40 cellular contexts compared by ENCODE assay signal in genomic region chr4:145081756-145082155, GRCh38.
"Had no signal": no experiment of that assay in that cellular context is flagged by ENCODE, and none has a peak within 500 bp of the region (broad histone marks: within the 10 kb centered on the region; RNA-seq: fewer than 3 reads in every experiment).

No MANE protein-coding gene starts in this region.

- H3K4me3 ChIP-seq: adrenal gland, ascending aorta, body of pancreas, breast epithelium, cardiac muscle cell had no signal

- FAIRE-seq: astrocyte, bronchial epithelial cell had no signal

- H3K9me3 Mint-ChIP-seq: activated naive CD4-positive, alpha-beta T cell treated with anti-CD3 and anti-CD28 coated beads, Interleukin-2, amount 50 U/mL, for 24 hours; activated T-cell treated with anti-CD3 and anti-CD28 coated beads, Interleukin-2, amount 50 U/mL, for 24 hours; activated T-helper 17 cell treated with anti-CD3 and anti-CD28 coated beads, Interleukin-2, amount 50 U/mL, for 72 hours; central memory CD8-positive, alpha-beta T cell had no signal

- H3K36me3 ChIP-seq: breast epithelium had no signal

- ATAC-seq: activated naive CD4-positive, alpha-beta T cell treated with anti-CD3 and anti-CD28 coated beads, Interleukin-2, amount 50 U/mL, for 72 hours; activated naive CD8-positive, alpha-beta T cell treated with anti-CD3 and anti-CD28 coated beads, Interleukin-2, amount 50 U/mL, for 24 hours; activated T-cell treated with anti-CD3 and anti-CD28 coated beads, Interleukin-2, amount 50 U/mL, for 4 hours; activated T-cell treated with anti-CD3 and anti-CD28 coated beads, Interleukin-2, amount 50 U/mL, for 72 hours; activated T-helper 17 cell treated with anti-CD3 and anti-CD28 coated beads, Interleukin-2, amount 50 U/mL, for 72 hours; body of pancreas had no signal

- H3K27me3 Mint-ChIP-seq: activated naive CD4-positive, alpha-beta T cell treated with anti-CD3 and anti-CD28 coated beads, Interleukin-2, amount 10 ng/mL, durations not matched to agents 7 days and 5 days; activated naive CD4-positive, alpha-beta T cell treated with anti-CD3 and anti-CD28 coated beads, Interleukin-2, amount 50 U/mL, for 24 hours; activated naive CD8-positive, alpha-beta T cell; activated naive CD8-positive, alpha-beta T cell treated with anti-CD3 and anti-CD28 coated beads for 36 hours; activated naive CD8-positive, alpha-beta T cell treated with anti-CD3 and anti-CD28 coated beads, Interleukin-2, amount 10 ng/mL, durations not matched to agents 7 days and 5 days; activated naive CD8-positive, alpha-beta T cell treated with anti-CD3 and anti-CD28 coated beads, Interleukin-2, amount 50 U/mL, for 24 hours; activated T-cell treated with anti-CD3 and anti-CD28 coated beads, Interleukin-2, amount 50 U/mL, for 24 hours; activated T-helper 17 cell treated with anti-CD3 and anti-CD28 coated beads, Interleukin-2, amount 50 U/mL, for 72 hours; brain; central memory CD8-positive, alpha-beta T cell had no signal

- H3K27ac ChIP-seq: adrenal gland, ascending aorta, body of pancreas, brain microvascular endothelial cell, breast epithelium, cardiac muscle cell had no signal

- H3K4me1 ChIP-seq: adrenal gland, ascending aorta, body of pancreas, breast epithelium had no signal

- H3K9me3 ChIP-seq: body of pancreas, breast epithelium had no signal

- H3K4me3 Mint-ChIP-seq: activated naive CD4-positive, alpha-beta T cell treated with anti-CD3 and anti-CD28 coated beads for 36 hours; activated naive CD4-positive, alpha-beta T cell treated with anti-CD3 and anti-CD28 coated beads, Interleukin-2, amount 10 ng/mL, durations not matched to agents 7 days and 5 days; activated naive CD4-positive, alpha-beta T cell treated with anti-CD3 and anti-CD28 coated beads, Interleukin-2, amount 50 U/mL, for 24 hours; activated naive CD8-positive, alpha-beta T cell; activated naive CD8-positive, alpha-beta T cell treated with anti-CD3 and anti-CD28 coated beads for 36 hours; activated naive CD8-positive, alpha-beta T cell treated with anti-CD3 and anti-CD28 coated beads, Interleukin-2, amount 10 ng/mL, durations not matched to agents 7 days and 5 days; activated naive CD8-positive, alpha-beta T cell treated with anti-CD3 and anti-CD28 coated beads, Interleukin-2, amount 50 U/mL, for 24 hours; activated T-cell treated with anti-CD3 and anti-CD28 coated beads, Interleukin-2, amount 50 U/mL, for 24 hours; activated T-cell treated with anti-CD3 and anti-CD28 coated beads, Interleukin-2, amount 50 U/mL, for 4 hours; activated T-cell treated with anti-CD3 and anti-CD28 coated beads, Interleukin-2, amount 50 U/mL, for 72 hours; activated T-helper 1 cell treated with anti-CD3 and anti-CD28 coated beads, Interleukin-12 subunit alpha, Interleukin-12 subunit beta, Interleukin-2, Interleukin-4 antibody, amounts not matched to agents 30 ng/mL and 10 ng/mL and 1 ng/mL, durations not matched to agents 14 hours and 24 hours and 36 hours; activated T-helper 17 cell treated with anti-CD3 and anti-CD28 coated beads, Interleukin-2, amount 50 U/mL, for 72 hours; brain; central memory CD8-positive, alpha-beta T cell had no signal

- H3K27ac Mint-ChIP-seq: activated naive CD4-positive, alpha-beta T cell treated with anti-CD3 and anti-CD28 coated beads for 36 hours; activated naive CD4-positive, alpha-beta T cell treated with anti-CD3 and anti-CD28 coated beads, Interleukin-2, amount 10 ng/mL, durations not matched to agents 7 days and 5 days; activated naive CD4-positive, alpha-beta T cell treated with anti-CD3 and anti-CD28 coated beads, Interleukin-2, amount 50 U/mL, for 24 hours; activated naive CD4-positive, alpha-beta T cell treated with anti-CD3 and anti-CD28 coated beads, Interleukin-2, amount 50 U/mL, for 72 hours; activated naive CD8-positive, alpha-beta T cell; activated naive CD8-positive, alpha-beta T cell treated with anti-CD3 and anti-CD28 coated beads for 36 hours; activated naive CD8-positive, alpha-beta T cell treated with anti-CD3 and anti-CD28 coated beads, Interleukin-2, amount 10 ng/mL, durations not matched to agents 7 days and 5 days; activated naive CD8-positive, alpha-beta T cell treated with anti-CD3 and anti-CD28 coated beads, Interleukin-2, amount 50 U/mL, for 24 hours; activated T-cell treated with anti-CD3 and anti-CD28 coated beads, Interleukin-2, amount 50 U/mL, for 24 hours; activated T-cell treated with anti-CD3 and anti-CD28 coated beads, Interleukin-2, amount 50 U/mL, for 72 hours; activated T-helper 1 cell treated with anti-CD3 and anti-CD28 coated beads, Interleukin-12 subunit alpha, Interleukin-12 subunit beta, Interleukin-2, Interleukin-4 antibody, amounts not matched to agents 30 ng/mL and 10 ng/mL and 1 ng/mL, durations not matched to agents 14 hours and 24 hours and 36 hours; activated T-helper 17 cell treated with anti-CD3 and anti-CD28 coated beads, Interleukin-2, amount 50 U/mL, for 72 hours; activated T-helper 2 cell treated with anti-CD3 and anti-CD28 coated beads, Interferon-gamma antibody, Interleukin-2, Interleukin-4, amounts not matched to agents 10 μg/mL and 5 μg/mL and 100 μg/mL, durations not matched to agents 14 hours and 24 hours and 36 hours; brain had no signal

- DNase-seq: activated effector memory CD4-positive, alpha-beta T cell treated with anti-CD3 and anti-CD28 coated beads, Interleukin-2, amount 50 U/mL, for 16 hours; activated effector memory CD4-positive, alpha-beta T cell treated with Interleukin-2 at 50 U/mL for 16 hours; activated gamma-delta T cell; activated gamma-delta T cell treated with Interleukin-2 at 50 U/mL for 16 hours; activated naive CD4-positive, alpha-beta T cell; activated naive CD4-positive, alpha-beta T cell treated with anti-CD3 and anti-CD28 coated beads for 36 hours; activated naive CD4-positive, alpha-beta T cell treated with anti-CD3 and anti-CD28 coated beads, Interleukin-2, amount 10 ng/mL, durations not matched to agents 7 days and 5 days; activated naive CD4-positive, alpha-beta T cell treated with anti-CD3 and anti-CD28 coated beads, Interleukin-2, amount 50 U/mL, for 16 hours; activated naive CD4-positive, alpha-beta T cell treated with Interleukin-2 at 50 U/mL for 16 hours; activated naive CD8-positive, alpha-beta T cell treated with anti-CD3 and anti-CD28 coated beads for 36 hours; activated naive CD8-positive, alpha-beta T cell treated with anti-CD3 and anti-CD28 coated beads, Interleukin-2, amount 10 ng/mL, durations not matched to agents 7 days and 5 days; activated naive CD8-positive, alpha-beta T cell treated with anti-CD3 and anti-CD28 coated beads, Interleukin-2, amount 50 U/mL, for 24 hours; activated T-cell treated with anti-CD3 and anti-CD28 coated beads, Interleukin-2, amount 50 U/mL, for 1 hour; activated T-cell treated with anti-CD3 and anti-CD28 coated beads, Interleukin-2, amount 50 U/mL, for 24 hours; activated T-cell treated with anti-CD3 and anti-CD28 coated beads, Interleukin-2, amount 50 U/mL, for 4 hours; activated T-cell treated with anti-CD3 and anti-CD28 coated beads, Interleukin-2, amount 50 U/mL, for 48 hours; activated T-cell treated with anti-CD3 and anti-CD28 coated beads, Interleukin-2, amount 50 U/mL, for 72 hours; adrenal gland; amniotic stem cell; amygdala; anterior cingulate cortex; aorta; body of pancreas; brain microvascular endothelial cell; caudate nucleus; central memory CD4-positive, alpha-beta T cell; cerebellar nuclear complex had no signal

- H3K27me3 ChIP-seq: adrenal gland, ascending aorta, body of pancreas, brain microvascular endothelial cell, breast epithelium, cardiac muscle cell had no signal
